ENCODE assay signal across 13 cellular contexts in genomic region chr3:79306939-79307590, GRCh38.
"Had no signal": no experiment of that assay in that cellular context is flagged by ENCODE, and none has a peak within 500 bp of the region (broad histone marks: within the 10 kb centered on the region; RNA-seq: fewer than 3 reads in every experiment).

No MANE protein-coding gene starts in this region.

- DNase-seq: activated CD4-positive, alpha-beta memory T cell treated with anti-CD3 and anti-CD28 coated beads for 36 hours; activated naive CD8-positive, alpha-beta T cell treated with anti-CD3 and anti-CD28 coated beads, Interleukin-2, amount 10 ng/mL, durations not matched to agents 7 days and 5 days; activated T-cell treated with anti-CD3 and anti-CD28 coated beads, Interleukin-2, amount 50 U/mL, for 48 hours; esophagus squamous epithelium; heart right ventricle; right lobe of liver; stimulated activated CD4-positive, alpha-beta T cell treated with anti-CD3 and anti-CD28 coated beads, Interleukin-2, amount 100 ng/mL, for 24 hours; stimulated activated naive B cell treated with anti-CD40 and anti-IgM and Interleukin-4, amounts not matched to agents 10 μg/mL and 1 μg/mL and 100 μg/mL, for 72 hours had no signal

- ATAC-seq: activated CD4-positive, CD25-positive, alpha-beta regulatory T cell treated with anti-CD3 and anti-CD28 coated beads, Interleukin-2, amount 50 U/mL, for 24 hours; heart right ventricle; right lobe of liver; stimulated activated naive B cell treated with anti-CD40 and anti-IgM and Interleukin-4, amounts not matched to agents 10 μg/mL and 1 μg/mL and 100 μg/mL, for 72 hours had no signal

- H3K27me3 Mint-ChIP-seq: activated CD4-positive, alpha-beta memory T cell treated with anti-CD3 and anti-CD28 coated beads for 36 hours; activated naive CD8-positive, alpha-beta T cell treated with anti-CD3 and anti-CD28 coated beads, Interleukin-2, amount 10 ng/mL, durations not matched to agents 7 days and 5 days; progenitor cell of endocrine pancreas; stimulated activated naive B cell treated with anti-CD40 and anti-IgM and Interleukin-4, amounts not matched to agents 10 μg/mL and 1 μg/mL and 100 μg/mL, for 72 hours had no signal

- H3K4me3 Mint-ChIP-seq: activated CD4-positive, alpha-beta memory T cell treated with anti-CD3 and anti-CD28 coated beads for 36 hours; activated naive CD8-positive, alpha-beta T cell treated with anti-CD3 and anti-CD28 coated beads, Interleukin-2, amount 10 ng/mL, durations not matched to agents 7 days and 5 days; mesothelial cell of epicardium; stimulated activated naive B cell treated with anti-CD40 and anti-IgM and Interleukin-4, amounts not matched to agents 10 μg/mL and 1 μg/mL and 100 μg/mL, for 72 hours had no signal

- H3K36me3 Mint-ChIP-seq: activated CD4-positive, alpha-beta memory T cell treated with anti-CD3 and anti-CD28 coated beads for 36 hours; activated naive CD8-positive, alpha-beta T cell treated with anti-CD3 and anti-CD28 coated beads, Interleukin-2, amount 10 ng/mL, durations not matched to agents 7 days and 5 days; mesothelial cell of epicardium; stimulated activated naive B cell treated with anti-CD40 and anti-IgM and Interleukin-4, amounts not matched to agents 10 μg/mL and 1 μg/mL and 100 μg/mL, for 72 hours had no signal

- H3K4me3 ChIP-seq: ascending aorta, esophagus squamous epithelium, heart right ventricle, right lobe of liver, tibial nerve had no signal

- H3K9me3 Mint-ChIP-seq: activated naive CD8-positive, alpha-beta T cell treated with anti-CD3 and anti-CD28 coated beads, Interleukin-2, amount 10 ng/mL, durations not matched to agents 7 days and 5 days; mesothelial cell of epicardium; stimulated activated naive B cell treated with anti-CD40 and anti-IgM and Interleukin-4, amounts not matched to agents 10 μg/mL and 1 μg/mL and 100 μg/mL, for 72 hours had no signal

- H3K27ac Mint-ChIP-seq: activated CD4-positive, alpha-beta memory T cell treated with anti-CD3 and anti-CD28 coated beads for 36 hours; activated naive CD8-positive, alpha-beta T cell treated with anti-CD3 and anti-CD28 coated beads, Interleukin-2, amount 10 ng/mL, durations not matched to agents 7 days and 5 days; mesothelial cell of epicardium; progenitor cell of endocrine pancreas; stimulated activated naive B cell treated with anti-CD40 and anti-IgM and Interleukin-4, amounts not matched to agents 10 μg/mL and 1 μg/mL and 100 μg/mL, for 72 hours had no signal

- H3K4me1 Mint-ChIP-seq: activated naive CD8-positive, alpha-beta T cell treated with anti-CD3 and anti-CD28 coated beads, Interleukin-2, amount 10 ng/mL, durations not matched to agents 7 days and 5 days; stimulated activated naive B cell treated with anti-CD40 and anti-IgM and Interleukin-4, amounts not matched to agents 10 μg/mL and 1 μg/mL and 100 μg/mL, for 72 hours had no signal
